In the genomic region with DNA sequence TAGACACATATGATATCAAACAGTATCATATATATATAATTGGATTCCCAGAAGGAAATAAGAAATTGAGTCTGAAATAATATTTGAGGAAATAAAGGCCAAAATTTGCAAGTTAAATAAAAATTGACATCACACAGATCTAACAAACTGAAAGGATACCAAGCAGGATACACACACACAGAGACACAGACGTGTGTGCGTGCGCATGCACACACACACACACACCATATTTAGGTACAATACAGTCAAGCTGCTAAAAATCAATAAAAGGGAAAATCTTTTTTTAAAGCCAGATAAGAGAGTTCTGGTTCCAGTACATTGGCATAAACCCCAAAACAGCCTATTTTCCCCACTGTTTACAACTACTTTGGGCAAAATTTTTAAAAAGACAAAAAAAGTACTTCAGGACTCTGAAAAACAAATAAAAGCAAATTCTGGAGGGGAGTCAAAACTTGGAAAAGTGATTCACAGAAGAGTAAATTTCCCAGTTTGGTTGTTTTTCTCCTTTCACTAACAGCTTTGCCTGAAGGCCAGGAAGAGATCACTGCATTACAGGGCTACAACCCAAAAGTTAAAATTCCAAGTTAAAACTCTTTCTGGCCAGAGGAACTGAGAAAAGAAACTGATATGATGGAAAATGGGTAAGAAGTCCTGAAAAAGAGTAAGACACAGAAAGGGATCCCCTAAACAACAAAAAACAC, we compare ENCODE assay signal across 12 cellular contexts. TPM values are rescaled to one million over a fixed set of nuclear protein-coding genes. Genes with fewer than 3 reads are reported as not detected.
A peak's percentile ranks its signal among the peaks of the same experiment; 100 is the strongest.
DNase-seq lines count a peak whose midpoint lies in the region; ATAC-seq and TF ChIP-seq lines count a peak whose summit lies in the region.
"Had no signal": no experiment of that assay in that cellular context is flagged by ENCODE, and none has a peak within 500 bp of the region (broad histone marks: within the 10 kb centered on the region; RNA-seq: fewer than 3 reads in every experiment).

No MANE protein-coding gene starts in this region.

- no peaks in the 10 kb centered on the region for H3K27me3 Mint-ChIP-seq in stimulated activated naive CD8-positive, alpha-beta T cell treated with anti-CD3 and anti-CD28 coated beads, Interleukin-15, Interleukin-2, amounts not matched to agents 100 ng/mL and 50 ng/mL, for 24 hours

- peaks cover 12% of the 10 kb centered on the region for H3K36me3 Mint-ChIP-seq in stimulated activated naive CD8-positive, alpha-beta T cell treated with anti-CD3 and anti-CD28 coated beads, Interleukin-15, Interleukin-2, amounts not matched to agents 100 ng/mL and 50 ng/mL, for 24 hours (ENCODE audit: low read depth)

- no peak overlapping the region for H3K23ac ChIP-seq in mesendoderm (ENCODE audit: low read length)

- no peak overlapping the region for H3K4ac ChIP-seq in mesendoderm (ENCODE audit: low read depth, low read length)

- H3K4me3 ChIP-seq in adrenal gland (peak overlapping the region in 1 of 4 donors; percentile 13), mesendoderm (ENCODE audit: low read length) (no peak overlapping the region)

- no peak overlapping the region for H4K5ac ChIP-seq in mesendoderm (ENCODE audit: low read length)

- peak overlapping the region; percentile 53 for H3K56ac ChIP-seq in mesendoderm (ENCODE audit: low read length)

- H2AK5ac ChIP-seq in mesendoderm (ENCODE audit: low read length), result no peak overlapping the region

- H3K36me3 ChIP-seq in adrenal gland (replicated peaks in 1 of 2) (no peaks in the 10 kb centered on the region), mesendoderm (ENCODE audit: control insufficient read depth, insufficient read depth, low read length) (no peaks in the 10 kb centered on the region)
- H3K36me3 ChIP-seq: brain microvascular endothelial cell had no signal

- H3K4me3 Mint-ChIP-seq in stimulated activated naive CD8-positive, alpha-beta T cell treated with anti-CD3 and anti-CD28 coated beads, Interleukin-15, Interleukin-2, amounts not matched to agents 100 ng/mL and 50 ng/mL, for 24 hours, result no peak overlapping the region

- H3K18ac ChIP-seq in mesendoderm (ENCODE audit: low read length), result no peak overlapping the region

- no peaks in the 10 kb centered on the region for H3K9me3 ChIP-seq in adrenal gland (replicated peaks in 1 of 3)

- peak overlapping the region in 3 of 5 donors; percentile 35 to 63 (median 44) for H3K27ac ChIP-seq in adrenal gland
- H3K27ac ChIP-seq in mesendoderm (ENCODE audit: low read depth, low read length), result no peak overlapping the region
- H3K27ac ChIP-seq: brain microvascular endothelial cell had no signal

- TF ChIP-seq POLR2A in adrenal gland (IDR thresholded peaks at IDR 0.05), result no peak

- peaks cover 28% of the 10 kb centered on the region for H3K79me2 ChIP-seq in mesendoderm (ENCODE audit: control insufficient read depth, insufficient read depth, low read length)

- no peak for DNase-seq in stimulated activated naive CD8-positive, alpha-beta T cell treated with anti-CD3 and anti-CD28 coated beads, Interleukin-15, Interleukin-2, amounts not matched to agents 100 U/mL and 50 U/mL, for 24 hours
- DNase-seq in adrenal gland (no peak), mesendoderm (no peak), NCI-H2171 (lab: John Stamatoyannopoulos, UW) (no peak), HUDEP-2 (lab: John Stamatoyannopoulos, UW; ENCODE audit: unreplicated experiment in 76 of 76) (no peak)
- DNase-seq: activated T-cell treated with anti-CD3 and anti-CD28 coated beads, Interleukin-2, amount 50 U/mL, for 1 hour; brain microvascular endothelial cell; NCI-H1105 treated with DMSO at 0.1 percent for 48 hours; NCI-H524 had no signal

- 51 to 53% (median 52%) methylated on average over 3 of the region's 3 CpGs for WGBS in adrenal gland, 4 donors
- no CpG with 5 or more reads among the region's 3 CpGs for WGBS in mesendoderm (ENCODE audit: extremely low coverage, insufficient coverage, low lambda C conversion rate)

- peaks cover 95% of the 10 kb centered on the region for H3K4me1 Mint-ChIP-seq in stimulated activated naive CD8-positive, alpha-beta T cell treated with anti-CD3 and anti-CD28 coated beads, Interleukin-15, Interleukin-2, amounts not matched to agents 100 ng/mL and 50 ng/mL, for 24 hours (ENCODE audit: low read depth)

- H3K27me3 ChIP-seq in adrenal gland (no peaks in the 10 kb centered on the region), mesendoderm (ENCODE audit: insufficient read depth, low read length, poor library complexity) (no peaks in the 10 kb centered on the region)
- H3K27me3 ChIP-seq: brain microvascular endothelial cell had no signal

- intact Hi-C loops in adrenal gland (cut with DNase I), result no loop called here

- no peak overlapping the region for H2BK5ac ChIP-seq in mesendoderm (ENCODE audit: low read length)

- no peaks in the 10 kb centered on the region for H3K9me3 Mint-ChIP-seq in stimulated activated naive CD8-positive, alpha-beta T cell treated with anti-CD3 and anti-CD28 coated beads, Interleukin-15, Interleukin-2, amounts not matched to agents 100 ng/mL and 50 ng/mL, for 24 hours

- H3K4me2 ChIP-seq in mesendoderm (ENCODE audit: low read length), result no peak overlapping the region

- TF ChIP-seq CTCF in adrenal gland (IDR thresholded peaks at IDR 0.05), result no peak

- H3K4me1 ChIP-seq in adrenal gland (replicated peaks in 1 of 2) (peaks cover 19 to 61% of the 10 kb centered on the region in 2 donors), mesendoderm (ENCODE audit: control insufficient read depth, low read depth, low read length) (peaks cover 2% of the 10 kb centered on the region)

- no peak overlapping the region for H2BK15ac ChIP-seq in mesendoderm (replicated peaks; ENCODE audit: low read depth)

- no peak overlapping the region for H4K8ac ChIP-seq in mesendoderm (ENCODE audit: low read depth, low read length)

- ATAC-seq in stimulated activated naive CD8-positive, alpha-beta T cell treated with anti-CD3 and anti-CD28 coated beads, Interleukin-15, Interleukin-2, amounts not matched to agents 100 U/mL and 50 U/mL, for 24 hours, result no peak
- ATAC-seq in GM18873 (IDR thresholded peaks at IDR 0.05; ENCODE audit: low FRiP score, unreplicated experiment) (no peak), GM19395 (IDR thresholded peaks at IDR 0.05; ENCODE audit: unreplicated experiment) (no peak)

- H3K79me1 ChIP-seq in mesendoderm (ENCODE audit: low read length), result peaks cover 6% of the 10 kb centered on the region

- no peak overlapping the region for H2BK120ac ChIP-seq in mesendoderm (ENCODE audit: low read depth, low read length)

- no peak overlapping the region for H3K9ac ChIP-seq in mesendoderm (ENCODE audit: low read length)

- peak overlapping the region; percentile 28 for H3K27ac Mint-ChIP-seq in stimulated activated naive CD8-positive, alpha-beta T cell treated with anti-CD3 and anti-CD28 coated beads, Interleukin-15, Interleukin-2, amounts not matched to agents 100 ng/mL and 50 ng/mL, for 24 hours

RNA-seq across cellular contexts. Expression of gene MYCBP2, which starts 16.2 kb away (rescaled TPM):
- total RNA-seq in adrenal gland, result 100 to 1,000 TPM in 3 of 8 donors, 10 to 100 TPM in 5; 60.8 to 126 (median 78.7) TPM
- polyA plus RNA-seq in adrenal gland, result 10 to 100 TPM; 28.7 to 48.1 (median 44.9) TPM
- 19.4 TPM for polyA plus RNA-seq in mesendoderm (2013, experiment 1 of 2)
- 19.5 TPM for polyA plus RNA-seq in mesendoderm (2013, experiment 2 of 2)
